ENCODE assay signal across 12 cellular contexts in genomic region chr21:37153193-37153934, GRCh38.
A peak's percentile ranks its signal among the peaks of the same experiment; 100 is the strongest.
DNase-seq lines count a peak whose midpoint lies in the region; ATAC-seq, FAIRE-seq and TF ChIP-seq lines count a peak whose summit lies in the region.
"Had no signal": no experiment of that assay in that cellular context is flagged by ENCODE, and none has a peak within 500 bp of the region (broad histone marks: within the 10 kb centered on the region; RNA-seq: fewer than 3 reads in every experiment).

No MANE protein-coding gene starts in this region.

- H3K4me2 ChIP-seq in astrocyte (ENCODE audit: low read length) = no peak overlapping the region

- no peak overlapping the region for H2AFZ ChIP-seq in astrocyte (ENCODE audit: low read depth, low read length)

- intact Hi-C loops in left cardiac atrium (cut with DNase I) (no loop called here), sigmoid colon (cut with DNase I) (loop anchor here (10.0 kb wide), 1 partner anchor 211 kb away; the partner anchor contains the start of gene DYRK1A)

- H3K9me3 Mint-ChIP-seq in astrocyte (ENCODE audit: unreplicated experiment) = no peaks in the 10 kb centered on the region
- H3K9me3 Mint-ChIP-seq: CD8-positive, alpha-beta memory T cell had no signal

- TF ChIP-seq EP300 in sigmoid colon (IDR thresholded peaks at IDR 0.05) = peak in 1 of 4 donors; percentile 27

- ATAC-seq in left cardiac atrium (peak; percentile 41 to 61), HG02642 (IDR thresholded peaks at IDR 0.05; ENCODE audit: poor library complexity, unreplicated experiment) (no peak), HG02678 (IDR thresholded peaks at IDR 0.05; ENCODE audit: unreplicated experiment) (no peak), GM18861 (IDR thresholded peaks at IDR 0.05; ENCODE audit: unreplicated experiment) (no peak)

- H3K9me3 ChIP-seq in astrocyte (ENCODE audit: insufficient read depth, low read depth, low read length) (no peaks in the 10 kb centered on the region), sigmoid colon (no peaks in the 10 kb centered on the region)

- whole genome bisulfite sequencing in sigmoid colon, 2 donors = 23 to 59% methylated on average over 4 of the region's 4 CpGs

- H3K27me3 Mint-ChIP-seq in astrocyte (ENCODE audit: low read depth, unreplicated experiment) = no peaks in the 10 kb centered on the region
- H3K27me3 Mint-ChIP-seq: CD8-positive, alpha-beta memory T cell had no signal

- no peak for FAIRE-seq in astrocyte (lab: Jason Lieb, UNC)

- H3K36me3 ChIP-seq in astrocyte (ENCODE audit: insufficient read depth, low read length) (peaks cover 70% of the 10 kb centered on the region), sigmoid colon (peaks cover 0 to 58% (median 3%) of the 10 kb centered on the region in 4 donors)

- H3K4me3 Mint-ChIP-seq in astrocyte (ENCODE audit: unreplicated experiment) = no peak overlapping the region
- H3K4me3 Mint-ChIP-seq: CD8-positive, alpha-beta memory T cell had no signal

- H3K79me2 ChIP-seq in astrocyte (ENCODE audit: insufficient read depth, low read length) = no peaks in the 10 kb centered on the region

- TF ChIP-seq POLR2A in sigmoid colon (IDR thresholded peaks at IDR 0.05) = no peak

- DNase-seq in GM03348 (ENCODE audit: low spot score) = peak; percentile 61
- DNase-seq in astrocyte (ENCODE audit: low read depth) = peak; percentile 68
- no peak for DNase-seq in left cardiac atrium
- no peak for DNase-seq in sigmoid colon
- no peak for DNase-seq in SKM-1 treated with dmso at 0.1 percent for 144 hours (lab: John Stamatoyannopoulos, UW; ENCODE audit: unreplicated experiment)
- DNase-seq: CD8-positive, alpha-beta memory T cell; Karpas-422; NCI-H510A; SW 1271 had no signal

- no peaks in the 10 kb centered on the region for H4K20me1 ChIP-seq in astrocyte (ENCODE audit: insufficient read depth, low read length)

- no peak overlapping the region for H3K9ac ChIP-seq in astrocyte (ENCODE audit: low read length)

- H3K4me3 ChIP-seq in astrocyte (ENCODE audit: insufficient read depth, low read depth, low read length) (no peak overlapping the region), sigmoid colon (no peak overlapping the region)

- TF ChIP-seq CTCF in astrocyte (IDR thresholded peaks at IDR 0.05; ENCODE audit: insufficient read depth, low read depth, low read length) = no peak
- no peak for TF ChIP-seq CTCF in sigmoid colon (IDR thresholded peaks at IDR 0.05)

- no peak overlapping the region for H3K27ac ChIP-seq in astrocyte (ENCODE audit: low read depth, low read length)
- H3K27ac ChIP-seq in sigmoid colon = peak overlapping the region in 3 of 4 donors; percentile 63 to 81 (median 71)

- H3K27me3 ChIP-seq in astrocyte (ENCODE audit: insufficient read depth, low read length) (no peaks in the 10 kb centered on the region), sigmoid colon (no peaks in the 10 kb centered on the region)

- peaks cover 6% of the 10 kb centered on the region for H3K4me1 Mint-ChIP-seq in astrocyte (ENCODE audit: low read depth, unreplicated experiment)
- H3K4me1 Mint-ChIP-seq: CD8-positive, alpha-beta memory T cell had no signal

- no peaks in the 10 kb centered on the region for H3K4me1 ChIP-seq in astrocyte (ENCODE audit: insufficient read depth, low read length)
- H3K4me1 ChIP-seq in sigmoid colon = peaks cover 0 to 23% (median 20%) of the 10 kb centered on the region in 4 donors

- no peak overlapping the region for H3K27ac Mint-ChIP-seq in astrocyte (ENCODE audit: unreplicated experiment)

- H3K36me3 Mint-ChIP-seq in astrocyte (ENCODE audit: low read depth, unreplicated experiment) = peaks cover 15% of the 10 kb centered on the region

Comparison
In these comparisons a context has a peak if more than half of its experiments do, and no peak if none do; other contexts are left out.
1. DNase-seq: peak in GM03348 (single experiment) and astrocyte (single experiment); none in left cardiac atrium (single experiment), sigmoid colon (single experiment) and SKM-1 treated with dmso at 0.1 percent for 144 hours (single experiment).
2. ATAC-seq: peak in left cardiac atrium (2 of 2); none in HG02642 (single experiment), HG02678 (single experiment) and GM18861 (single experiment).